ENCODE assay signal across 1 cellular context in the genomic region with DNA sequence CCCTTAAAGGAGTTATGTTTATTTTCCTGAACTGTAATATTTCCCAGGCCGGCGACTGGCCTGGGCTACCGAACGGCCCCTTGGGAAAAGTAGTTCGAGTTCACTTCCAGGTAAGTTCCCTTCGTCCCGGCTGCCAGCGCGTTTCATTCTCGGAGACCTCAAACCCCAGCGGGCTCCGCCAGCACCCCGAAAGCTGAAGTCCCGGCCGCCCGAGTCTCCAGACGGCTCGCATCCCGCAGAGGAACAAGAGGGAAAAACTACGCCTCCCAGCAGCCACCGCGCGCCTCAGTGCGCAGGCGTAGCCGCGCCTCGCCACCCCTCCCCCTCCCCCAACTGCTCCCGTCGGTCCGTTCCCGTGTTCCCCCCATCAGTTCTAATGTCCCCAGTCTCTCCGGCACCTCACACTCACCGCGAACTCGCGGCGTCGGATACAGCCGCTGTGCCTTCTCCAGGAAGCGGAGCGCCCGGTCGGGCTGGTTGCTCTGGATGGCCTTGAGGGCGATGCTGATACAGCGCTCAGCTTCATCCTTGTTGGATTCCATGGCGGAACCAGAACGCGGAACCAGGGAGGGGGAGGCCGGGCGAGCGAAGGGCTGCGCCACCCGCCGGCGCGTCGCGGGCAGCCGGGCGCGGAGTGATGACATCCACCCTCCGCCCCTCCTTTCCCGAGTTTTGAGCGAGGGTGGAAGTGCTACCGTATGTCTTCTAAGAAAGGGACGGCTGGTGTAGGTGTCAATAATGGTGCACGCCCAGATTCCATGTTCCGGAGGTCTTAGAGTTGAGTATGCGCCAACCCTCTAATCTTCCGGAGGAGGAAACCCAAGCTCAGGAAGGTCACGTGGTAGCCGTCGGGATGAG.
TF ChIP-seq lines count a peak whose summit lies in the region.

A gene (minus strand): TSS at position 564 of the 858 bp plus-strand sequence. CDS start 22 bp downstream, at position 542.

TF ChIP-seq in A549, 52 proteins besides CTCF, POLR2A, EP300 and RAD21 (continued from another document):
- TF ChIP-seq, protein P1, sequence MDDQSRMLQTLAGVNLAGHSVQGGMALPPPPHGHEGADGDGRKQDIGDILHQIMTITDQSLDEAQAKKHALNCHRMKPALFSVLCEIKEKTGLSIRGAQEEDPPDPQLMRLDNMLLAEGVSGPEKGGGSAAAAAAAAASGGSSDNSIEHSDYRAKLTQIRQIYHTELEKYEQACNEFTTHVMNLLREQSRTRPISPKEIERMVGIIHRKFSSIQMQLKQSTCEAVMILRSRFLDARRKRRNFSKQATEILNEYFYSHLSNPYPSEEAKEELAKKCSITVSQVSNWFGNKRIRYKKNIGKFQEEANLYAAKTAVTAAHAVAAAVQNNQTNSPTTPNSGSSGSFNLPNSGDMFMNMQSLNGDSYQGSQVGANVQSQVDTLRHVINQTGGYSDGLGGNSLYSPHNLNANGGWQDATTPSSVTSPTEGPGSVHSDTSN (IDR thresholded peaks at IDR 0.05): peak; percentile 6; the same call in 1 of the 2 replicates
- TF ChIP-seq, protein P2, sequence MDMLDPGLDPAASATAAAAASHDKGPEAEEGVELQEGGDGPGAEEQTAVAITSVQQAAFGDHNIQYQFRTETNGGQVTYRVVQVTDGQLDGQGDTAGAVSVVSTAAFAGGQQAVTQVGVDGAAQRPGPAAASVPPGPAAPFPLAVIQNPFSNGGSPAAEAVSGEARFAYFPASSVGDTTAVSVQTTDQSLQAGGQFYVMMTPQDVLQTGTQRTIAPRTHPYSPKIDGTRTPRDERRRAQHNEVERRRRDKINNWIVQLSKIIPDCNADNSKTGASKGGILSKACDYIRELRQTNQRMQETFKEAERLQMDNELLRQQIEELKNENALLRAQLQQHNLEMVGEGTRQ (IDR thresholded peaks at IDR 0.05): peak; percentile 92
- no peak for TF ChIP-seq ESRRA (IDR thresholded peaks at IDR 0.05; ENCODE audit: borderline replicate concordance, low read length)
- TF ChIP-seq, protein P3, sequence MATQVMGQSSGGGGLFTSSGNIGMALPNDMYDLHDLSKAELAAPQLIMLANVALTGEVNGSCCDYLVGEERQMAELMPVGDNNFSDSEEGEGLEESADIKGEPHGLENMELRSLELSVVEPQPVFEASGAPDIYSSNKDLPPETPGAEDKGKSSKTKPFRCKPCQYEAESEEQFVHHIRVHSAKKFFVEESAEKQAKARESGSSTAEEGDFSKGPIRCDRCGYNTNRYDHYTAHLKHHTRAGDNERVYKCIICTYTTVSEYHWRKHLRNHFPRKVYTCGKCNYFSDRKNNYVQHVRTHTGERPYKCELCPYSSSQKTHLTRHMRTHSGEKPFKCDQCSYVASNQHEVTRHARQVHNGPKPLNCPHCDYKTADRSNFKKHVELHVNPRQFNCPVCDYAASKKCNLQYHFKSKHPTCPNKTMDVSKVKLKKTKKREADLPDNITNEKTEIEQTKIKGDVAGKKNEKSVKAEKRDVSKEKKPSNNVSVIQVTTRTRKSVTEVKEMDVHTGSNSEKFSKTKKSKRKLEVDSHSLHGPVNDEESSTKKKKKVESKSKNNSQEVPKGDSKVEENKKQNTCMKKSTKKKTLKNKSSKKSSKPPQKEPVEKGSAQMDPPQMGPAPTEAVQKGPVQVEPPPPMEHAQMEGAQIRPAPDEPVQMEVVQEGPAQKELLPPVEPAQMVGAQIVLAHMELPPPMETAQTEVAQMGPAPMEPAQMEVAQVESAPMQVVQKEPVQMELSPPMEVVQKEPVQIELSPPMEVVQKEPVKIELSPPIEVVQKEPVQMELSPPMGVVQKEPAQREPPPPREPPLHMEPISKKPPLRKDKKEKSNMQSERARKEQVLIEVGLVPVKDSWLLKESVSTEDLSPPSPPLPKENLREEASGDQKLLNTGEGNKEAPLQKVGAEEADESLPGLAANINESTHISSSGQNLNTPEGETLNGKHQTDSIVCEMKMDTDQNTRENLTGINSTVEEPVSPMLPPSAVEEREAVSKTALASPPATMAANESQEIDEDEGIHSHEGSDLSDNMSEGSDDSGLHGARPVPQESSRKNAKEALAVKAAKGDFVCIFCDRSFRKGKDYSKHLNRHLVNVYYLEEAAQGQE (IDR thresholded peaks at IDR 0.05): peak; percentile 44; the same call in 1 of the 2 replicates
